ENCODE assay signal across 9 cellular contexts in genomic region chr17:8124350-8125195, GRCh38. TPM values are rescaled to one million over a fixed set of nuclear protein-coding genes. Genes with fewer than 3 reads are reported as not detected.
DNase-seq lines count a peak whose midpoint lies in the region; ATAC-seq and TF ChIP-seq lines count a peak whose summit lies in the region.
"Had no signal": no experiment of that assay in that cellular context is flagged by ENCODE, and none has a peak within 500 bp of the region (broad histone marks: within the 10 kb centered on the region; RNA-seq: fewer than 3 reads in every experiment).

No MANE protein-coding gene starts in this region.

- H3K4me3 ChIP-seq in BJ (ENCODE audit: low read depth, low read length) (peak overlapping the region; percentile 13), HUES48 (ENCODE audit: low read depth, low read length) (peak overlapping the region; percentile 88)

- no peak for ATAC-seq in activated CD8-positive, alpha-beta T cell treated with anti-CD3 and anti-CD28 coated beads for 36 hours
- ATAC-seq in HG03196 (IDR thresholded peaks at IDR 0.05; ENCODE audit: unreplicated experiment) (no peak), GM21786 (IDR thresholded peaks at IDR 0.05; ENCODE audit: unreplicated experiment) (no peak), HG02798 (IDR thresholded peaks at IDR 0.05; ENCODE audit: poor library complexity, unreplicated experiment) (no peak)

- H3K4me3 Mint-ChIP-seq in activated CD8-positive, alpha-beta T cell treated with anti-CD3 and anti-CD28 coated beads for 36 hours: peak overlapping the region; percentile 97

- no peaks in the 10 kb centered on the region for H3K36me3 ChIP-seq in BJ (ENCODE audit: control insufficient read depth, insufficient read depth, low read length)
- no peaks in the 10 kb centered on the region for H3K36me3 ChIP-seq in HUES48 (ENCODE audit: control insufficient read depth, insufficient read depth, low read length)

- H3K27ac ChIP-seq in HUES48 (ENCODE audit: low read depth, low read length): no peak overlapping the region

- H3K4me1 ChIP-seq in HUES48 (ENCODE audit: control insufficient read depth, insufficient read depth, low read length): peaks cover 25% of the 10 kb centered on the region

- intact Hi-C loops in activated CD8-positive, alpha-beta T cell treated with anti-CD3 and anti-CD28 coated beads for 36 hours (cut with micrococcal nuclease): loop anchor here (2.0 to 10.0 kb wide), 2 partner anchors 28 to 170 kb away; partner anchors contain the start of genes PER1 and SLC25A35
- intact Hi-C loops in head of caudate nucleus (cut with DNase I): loop anchor here (5.0 to 10.0 kb wide), 3 partner anchors 33 to 180 kb away; no protein-coding TSS in a partner anchor

- CTCF ChIA-PET in BJ (lab: Yijun Ruan, JAX): interaction anchor here (0.7 to 1.5 kb wide), 7 partner anchors 11 to 259 kb away, joined by 3 to 7 read pairs (median 4); no protein-coding TSS in a partner anchor
- CTCF ChIA-PET in activated CD8-positive, alpha-beta T cell treated with anti-CD3 and anti-CD28 coated beads for 36 hours (lab: Charles Lee): interaction anchor here (0.6 to 3.5 kb wide), 9 partner anchors 14 to 176 kb away, joined by 3 to 30 read pairs (median 5); no protein-coding TSS in a partner anchor

- no peaks in the 10 kb centered on the region for H3K9me3 Mint-ChIP-seq in activated CD8-positive, alpha-beta T cell treated with anti-CD3 and anti-CD28 coated beads for 36 hours

- H3K27me3 ChIP-seq in BJ (ENCODE audit: control insufficient read depth, insufficient read depth, low read length) (no peaks in the 10 kb centered on the region; the same call in 1 of the 2 replicates), HUES48 (ENCODE audit: control insufficient read depth, insufficient read depth, low read length) (peaks cover 60% of the 10 kb centered on the region)

- peaks cover 9% of the 10 kb centered on the region for H3K36me3 Mint-ChIP-seq in activated CD8-positive, alpha-beta T cell treated with anti-CD3 and anti-CD28 coated beads for 36 hours (ENCODE audit: low read depth)

- H3K9ac ChIP-seq in HUES48 (ENCODE audit: low read depth, low read length): no peak overlapping the region

- H3K9me3 ChIP-seq in HUES48 (ENCODE audit: control insufficient read depth, insufficient read depth, low read length): no peaks in the 10 kb centered on the region

- H3K4me1 Mint-ChIP-seq in activated CD8-positive, alpha-beta T cell treated with anti-CD3 and anti-CD28 coated beads for 36 hours (ENCODE audit: low read depth): peaks cover 52% of the 10 kb centered on the region

- no peak for TF ChIP-seq CTCF in BJ (IDR thresholded peaks at IDR 0.05; ENCODE audit: insufficient read depth, low read depth, low read length)
- no peak for TF ChIP-seq CTCF in activated CD8-positive, alpha-beta T cell treated with anti-CD3 and anti-CD28 coated beads for 36 hours (IDR thresholded peaks at IDR 0.05)

- POLR2A ChIA-PET in BJ (lab: Charles Lee): no interaction called here
- POLR2A ChIA-PET in activated CD8-positive, alpha-beta T cell treated with anti-CD3 and anti-CD28 coated beads for 36 hours (lab: Charles Lee): interaction anchor here (0.6 to 7.1 kb wide), 14 partner anchors 10 to 177 kb away, joined by 3 to 102 read pairs (median 6); partner anchors contain the start of genes PFAS and VAMP2

- H3K27ac Mint-ChIP-seq in activated CD8-positive, alpha-beta T cell treated with anti-CD3 and anti-CD28 coated beads for 36 hours: no peak overlapping the region

- DNase-seq in BJ (ENCODE audit: low read depth): no peak
- peak; percentile 56 for DNase-seq in activated CD8-positive, alpha-beta T cell treated with anti-CD3 and anti-CD28 coated beads for 36 hours
- DNase-seq in head of caudate nucleus: peak in 27 of 42 donors; percentile 20 to 71 (median 45)
- peak; percentile 54 for DNase-seq in stimulated activated CD8-positive, alpha-beta memory T cell treated with anti-CD3 and anti-CD28 coated beads, Interleukin-4, amount 100 ng/mL, for 48 hours

- peaks cover 34% of the 10 kb centered on the region for H3K27me3 Mint-ChIP-seq in activated CD8-positive, alpha-beta T cell treated with anti-CD3 and anti-CD28 coated beads for 36 hours

RNA-seq across cellular contexts. Expression of gene HES7, which starts 0.7 kb away (rescaled TPM):
- not detected in 2 replicates for polyA plus RNA-seq in BJ (2011; rRNA removed)
- polyA minus RNA-seq in BJ (2011; rRNA and poly(A)+ RNA removed): 0.09 TPM in 1 of 2 replicates, not detected in the other
- total RNA-seq in activated CD8-positive, alpha-beta T cell treated with anti-CD3 and anti-CD28 coated beads for 36 hours: 1 to 10 TPM; 4.0 to 4.9 TPM
- total RNA-seq: kidney epithelial cell had no signal

RNA-seq across cellular contexts. Expression of gene ALOXE3, which starts 6.3 kb away (rescaled TPM):
- 0.04 and 0.10 TPM in 2 replicates for polyA plus RNA-seq in BJ (2011; rRNA removed)
- polyA minus RNA-seq in BJ (2011; rRNA and poly(A)+ RNA removed): 0.05 TPM in 1 of 2 replicates, not detected in the other
- total RNA-seq in activated CD8-positive, alpha-beta T cell treated with anti-CD3 and anti-CD28 coated beads for 36 hours: under 1 TPM in 1 of 2 experiments, not detected in 1; 0.09 TPM

RNA-seq across cellular contexts. Expression of gene PER1, which starts 27.6 kb away (rescaled TPM):
- 5.1 and 7.7 TPM in 2 replicates for polyA plus RNA-seq in BJ (2011; rRNA removed)
- 11.4 and 32.7 TPM in 2 replicates for polyA minus RNA-seq in BJ (2011; rRNA and poly(A)+ RNA removed)
- 100 to 1,000 TPM; 123 to 129 TPM for total RNA-seq in activated CD8-positive, alpha-beta T cell treated with anti-CD3 and anti-CD28 coated beads for 36 hours

RNA-seq across cellular contexts. Expression of gene ALOX12B, which starts 37.1 kb away (rescaled TPM):
- not detected in 2 replicates for polyA plus RNA-seq in BJ (2011; rRNA removed)
- not detected in 2 replicates for polyA minus RNA-seq in BJ (2011; rRNA and poly(A)+ RNA removed)
- total RNA-seq in activated CD8-positive, alpha-beta T cell treated with anti-CD3 and anti-CD28 coated beads for 36 hours: 1 to 10 TPM; 4.3 to 5.2 TPM

RNA-seq across cellular contexts. Expression of gene VAMP2, which starts 38.2 kb away (rescaled TPM):
- polyA plus RNA-seq in BJ (2011; rRNA removed): 20.1 and 22.8 TPM in 2 replicates
- 7.4 and 9.6 TPM in 2 replicates for polyA minus RNA-seq in BJ (2011; rRNA and poly(A)+ RNA removed)
- 10 to 100 TPM; 30.0 to 33.7 TPM for total RNA-seq in activated CD8-positive, alpha-beta T cell treated with anti-CD3 and anti-CD28 coated beads for 36 hours
